10 cellular contexts compared by ENCODE assay signal in the genomic region with DNA sequence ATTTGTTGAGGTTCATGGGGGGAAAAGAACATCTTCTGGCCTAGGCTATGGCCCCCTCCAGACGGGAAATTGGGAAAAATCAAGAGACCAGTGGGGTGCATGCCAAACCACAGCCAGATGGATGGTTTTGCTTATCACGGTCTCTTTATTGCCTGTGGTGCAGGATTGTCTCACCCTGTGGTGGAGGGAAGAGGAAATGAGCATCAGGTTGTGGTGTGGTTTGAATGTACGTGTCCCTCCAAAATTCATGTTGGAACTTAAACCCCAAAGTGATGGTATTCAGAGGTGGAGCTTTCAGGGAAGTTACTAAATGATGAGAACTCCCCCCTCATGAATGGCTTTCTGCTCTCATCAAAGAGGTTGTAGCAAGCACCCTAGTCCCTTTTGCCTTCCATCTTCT.
DNase-seq lines count a peak whose midpoint lies in the region; TF ChIP-seq lines count a peak whose summit lies in the region.
"Had no signal": no experiment of that assay in that cellular context is flagged by ENCODE, and none has a peak within 500 bp of the region (broad histone marks: within the 10 kb centered on the region; RNA-seq: fewer than 3 reads in every experiment).

No MANE protein-coding gene starts in this region.

- BruUV-seq in OCI-LY7 (replicated peaks; lab: Mats Ljungman, UMichigan) = no TSS peak

- no peaks in the 10 kb centered on the region for H3K9me3 ChIP-seq in OCI-LY7 (ENCODE audit: low read length)

- no peak overlapping the region for H2AFZ ChIP-seq in OCI-LY7 (ENCODE audit: low read length)

- POLR2A ChIA-PET in OCI-LY7 (lab: Charles Lee) = no interaction called here

- no peak overlapping the region for H3K4me2 ChIP-seq in OCI-LY7 (ENCODE audit: low read length)

- no peaks in the 10 kb centered on the region for H3K4me1 ChIP-seq in OCI-LY7 (ENCODE audit: insufficient read depth, low read length, poor library complexity, severe bottlenecking)

- H4K20me1 ChIP-seq in OCI-LY7 (ENCODE audit: insufficient read depth, low read length) = no peaks in the 10 kb centered on the region

- intact Hi-C loops in OCI-LY7 (cut with micrococcal nuclease; ENCODE audit: unreplicated experiment) = no loop called here

- no peak for TF ChIP-seq CTCF in OCI-LY7 (conservative IDR thresholded peaks at IDR 0.05; ENCODE audit: low read length)

- peak; percentile 30 for DNase-seq in NOMO-1 treated with DMSO at 0.1 percent for 48 hours (lab: John Stamatoyannopoulos, UW; ENCODE audit: unreplicated experiment)
- DNase-seq in NOMO-1 treated with dmso at 0.1 percent for 144 hours (lab: John Stamatoyannopoulos, UW; ENCODE audit: unreplicated experiment) = no peak
- DNase-seq in KBM-7 = peak; percentile 7
- DNase-seq in RPMI7951 (ENCODE audit: low read depth) = peak; percentile 26
- no peak for DNase-seq in occipital lobe (lab: John Stamatoyannopoulos, UW)
- no peak for DNase-seq in OCI-LY7 (ENCODE audit: low spot score)
- no peak for DNase-seq in activated CD8-positive, alpha-beta memory T cell treated with anti-CD3 and anti-CD28 coated beads, Interleukin-2, amount 50 U/mL, for 48 hours
- DNase-seq: DMS53 had no signal

- CTCF ChIA-PET in OCI-LY7 (lab: Charles Lee; ENCODE audit: unreplicated experiment) = no interaction called here

- no peaks in the 10 kb centered on the region for H3K9me2 ChIP-seq in OCI-LY7 (ENCODE audit: insufficient read depth, low read length)

- no peaks in the 10 kb centered on the region for H3K79me2 ChIP-seq in OCI-LY7 (ENCODE audit: insufficient read depth, low read depth, low read length)

- no peak overlapping the region for H3K27ac ChIP-seq in OCI-LY7 (ENCODE audit: low read depth, low read length, poor library complexity, severe bottlenecking)
- H3K27ac ChIP-seq: 22Rv1, HL-60 had no signal

- H3K36me3 ChIP-seq in OCI-LY7 (ENCODE audit: insufficient read depth, low read length) = no peaks in the 10 kb centered on the region

- in situ Hi-C loops in KBM-7 (cut with MboI; ENCODE audit: low pct_unique_long_range_greater_than_20kb, low sequenced_read_pairs) = no loop called here

- no peak overlapping the region for H3K4me3 ChIP-seq in OCI-LY7 (ENCODE audit: low read depth, low read length, poor library complexity, severe bottlenecking)

Comparison
In these comparisons a context has a peak if more than half of its experiments do, and no peak if none do; other contexts are left out.
1. DNase-seq: peak in NOMO-1 treated with DMSO at 0.1 percent for 48 hours (single experiment), KBM-7 (single experiment) and RPMI7951 (single experiment); none in NOMO-1 treated with dmso at 0.1 percent for 144 hours (single experiment), occipital lobe (single experiment), OCI-LY7 (single experiment) and activated CD8-positive, alpha-beta memory T cell treated with anti-CD3 and anti-CD28 coated beads, Interleukin-2, amount 50 U/mL, for 48 hours (single experiment).